In the genomic region with DNA sequence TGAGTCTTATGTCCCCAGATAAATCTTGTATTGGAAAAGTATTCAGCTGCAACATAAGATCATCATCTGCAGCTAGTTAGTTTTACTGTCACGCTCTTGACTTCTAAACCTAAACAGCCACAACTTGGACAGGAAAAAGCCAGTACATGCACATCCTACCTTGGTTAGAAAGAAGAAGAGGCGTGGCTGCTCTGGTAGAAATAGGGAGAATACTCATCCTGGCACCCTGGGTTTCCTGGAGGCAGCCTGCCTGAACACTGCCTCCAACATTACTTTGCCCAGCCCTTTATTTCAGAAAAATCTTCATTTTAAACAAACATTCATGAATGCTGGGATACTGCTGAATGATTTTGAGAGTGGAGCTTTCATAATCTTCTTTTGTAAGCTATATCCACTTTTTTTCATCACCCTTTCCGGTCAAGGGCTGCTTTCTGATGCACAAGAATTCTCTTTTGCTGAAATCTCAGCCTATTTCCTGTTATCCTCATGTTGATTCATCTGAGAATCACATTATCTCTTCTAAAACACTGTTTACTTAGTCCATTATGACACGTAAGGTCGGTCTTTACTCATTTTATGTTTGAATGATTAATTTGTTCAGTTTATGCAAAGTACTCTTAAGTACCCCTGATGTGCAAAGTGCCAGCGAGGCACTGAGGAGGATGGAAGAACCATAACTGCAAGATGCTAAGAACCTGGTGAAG, we compare ENCODE assay signal across 12 cellular contexts. TPM values are rescaled to one million over a fixed set of nuclear protein-coding genes. Genes with fewer than 3 reads are reported as not detected.
DNase-seq lines count a peak whose midpoint lies in the region; ATAC-seq, FAIRE-seq and TF ChIP-seq lines count a peak whose summit lies in the region.
"Had no signal": no experiment of that assay in that cellular context is flagged by ENCODE, and none has a peak within 500 bp of the region (broad histone marks: within the 10 kb centered on the region; RNA-seq: fewer than 3 reads in every experiment).

No MANE protein-coding gene starts in this region.

- FAIRE-seq in urothelium cell line (lab: Jason Lieb, UNC) = no peak
- FAIRE-seq: TTC549 had no signal

- CTCF ChIA-PET in AG04450 (lab: Charles Lee) = interaction anchor here (0.7 to 1.6 kb wide), 4 partner anchors 16 to 313 kb away, joined by 3 to 4 read pairs (median 3); no protein-coding TSS in a partner anchor

- H3K27me3 ChIP-seq in AG04450 (ENCODE audit: control insufficient read depth, insufficient read depth, low read length) (no peaks in the 10 kb centered on the region), SJCRH30 (no peaks in the 10 kb centered on the region), esophagus (ENCODE audit: control insufficient read depth in 1 of 2, insufficient read depth in 2 of 2, low read length in 2 of 2) (no peaks in the 10 kb centered on the region), osteoblast (ENCODE audit: insufficient read depth, low read length) (no peaks in the 10 kb centered on the region), GM23338 (ENCODE audit: insufficient read depth) (no peaks in the 10 kb centered on the region)
- H3K27me3 ChIP-seq: BLaER1 treated with 17β-estradiol and CSF1 and Interleukin-3, amounts not matched to agents 10 nM and 100 nM had no signal

- TF ChIP-seq CTCF in AG04450 (IDR thresholded peaks at IDR 0.05; ENCODE audit: low read depth, low read length) = no peak
- TF ChIP-seq CTCF in osteoblast (IDR thresholded peaks at IDR 0.05; ENCODE audit: extremely low read depth, low read depth, low read length) = no peak
- no peak for TF ChIP-seq CTCF in GM23338 (conservative IDR thresholded peaks at IDR 0.05; ENCODE audit: low read depth in 2 of 2)

- H3K9me3 ChIP-seq in AG04450 (ENCODE audit: control insufficient read depth, insufficient read depth, low read length) (no peaks in the 10 kb centered on the region; the same call in 1 of the 2 replicates), SJCRH30 (replicated peaks) (no peaks in the 10 kb centered on the region), esophagus (ENCODE audit: control insufficient read depth in 2 of 2, insufficient read depth in 1 of 2, low read depth in 1 of 2, low read length in 1 of 2) (no peaks in the 10 kb centered on the region), osteoblast (ENCODE audit: low read depth, low read length) (no peaks in the 10 kb centered on the region)

- H3K27me3 Mint-ChIP-seq in GM23338 (ENCODE audit: insufficient read depth, low read depth, poor library complexity) = peaks cover 2% of the 10 kb centered on the region

- no peak overlapping the region for H3K4me3 Mint-ChIP-seq in GM23338
- H3K4me3 Mint-ChIP-seq: naive B cell had no signal

- H3K4me2 ChIP-seq in osteoblast (ENCODE audit: insufficient read depth, low read length) (peak overlapping the region; percentile 80), GM23338 (no peak overlapping the region)

- H3K9me3 Mint-ChIP-seq in GM23338 = peaks cover 16% of the 10 kb centered on the region
- H3K9me3 Mint-ChIP-seq: activated T-helper 2 cell treated with anti-CD3 and anti-CD28 coated beads, Interferon-gamma antibody, Interleukin-2, Interleukin-4, amounts not matched to agents 10 μg/mL and 5 μg/mL and 100 μg/mL, durations not matched to agents 14 hours and 24 hours and 36 hours had no signal

- H3K27ac Mint-ChIP-seq in GM23338 = no peak overlapping the region
- H3K27ac Mint-ChIP-seq: activated T-helper 2 cell treated with anti-CD3 and anti-CD28 coated beads, Interferon-gamma antibody, Interleukin-2, Interleukin-4, amounts not matched to agents 10 μg/mL and 5 μg/mL and 100 μg/mL, durations not matched to agents 14 hours and 24 hours and 36 hours had no signal

- peaks cover 16% of the 10 kb centered on the region for H3K36me3 Mint-ChIP-seq in GM23338 (ENCODE audit: low read depth)

- ATAC-seq in GM21576 (IDR thresholded peaks at IDR 0.05; ENCODE audit: unreplicated experiment) = no peak
- ATAC-seq in GM23338 = no peak
- ATAC-seq in GM18861 (IDR thresholded peaks at IDR 0.05; ENCODE audit: unreplicated experiment) = no peak

- H2AFZ ChIP-seq in osteoblast (ENCODE audit: low read length) (no peak overlapping the region), GM23338 (no peak overlapping the region)

- peak overlapping the region; percentile 85 for H3K27ac ChIP-seq in AG04450 (ENCODE audit: low read depth, low read length)
- peak overlapping the region; percentile 95 for H3K27ac ChIP-seq in SJCRH30
- peak overlapping the region; percentile 45 to 48 for H3K27ac ChIP-seq in esophagus (ENCODE audit: low read depth in 2 of 2, low read length in 1 of 2)
- peak overlapping the region; percentile 97 for H3K27ac ChIP-seq in osteoblast (ENCODE audit: low read depth, low read length)
- H3K27ac ChIP-seq in GM23338 (ENCODE audit: low read depth) = no peak overlapping the region

- no peak overlapping the region for H3K4me3 ChIP-seq in AG04450 (ENCODE audit: low read depth, low read length)
- no peak overlapping the region for H3K4me3 ChIP-seq in SJCRH30
- no peak overlapping the region for H3K4me3 ChIP-seq in esophagus (ENCODE audit: low read depth in 1 of 2, low read length in 2 of 2)
- H3K4me3 ChIP-seq in osteoblast (ENCODE audit: insufficient read depth, low read length) = peak overlapping the region; percentile 54
- H3K4me3 ChIP-seq in GM23338 = no peak overlapping the region
- H3K4me3 ChIP-seq: BLaER1 treated with 17β-estradiol and CSF1 and Interleukin-3, amounts not matched to agents 10 nM and 100 nM had no signal

- H3K79me2 ChIP-seq in osteoblast (ENCODE audit: insufficient read depth, low read length) (peaks cover 80% of the 10 kb centered on the region), GM23338 (replicated peaks; ENCODE audit: insufficient read depth) (no peaks in the 10 kb centered on the region)

- no peaks in the 10 kb centered on the region for H3F3A ChIP-seq in GM23338 (replicated peaks; ENCODE audit: low read depth)

- H3K36me3 ChIP-seq in SJCRH30 (peaks cover 13% of the 10 kb centered on the region), esophagus (ENCODE audit: control insufficient read depth in 2 of 2, insufficient read depth in 2 of 2, low read length in 1 of 2) (no peaks in the 10 kb centered on the region), osteoblast (ENCODE audit: insufficient read depth, low read length) (peaks cover 12% of the 10 kb centered on the region), GM23338 (ENCODE audit: insufficient read depth) (no peaks in the 10 kb centered on the region)
- H3K36me3 ChIP-seq: BLaER1 treated with 17β-estradiol and CSF1 and Interleukin-3, amounts not matched to agents 10 nM and 100 nM had no signal

- H4K20me1 ChIP-seq in osteoblast (ENCODE audit: insufficient read depth, low read length) = no peaks in the 10 kb centered on the region
- H4K20me1 ChIP-seq in GM23338 (replicated peaks; ENCODE audit: insufficient read depth) = no peaks in the 10 kb centered on the region
- H4K20me1 ChIP-seq: BLaER1 treated with 17β-estradiol and CSF1 and Interleukin-3, amounts not matched to agents 10 nM and 100 nM had no signal

- H3K4me1 ChIP-seq in SJCRH30 (peaks cover 40% of the 10 kb centered on the region), esophagus (ENCODE audit: control insufficient read depth in 2 of 2, insufficient read depth in 2 of 2, low read length in 1 of 2) (peaks cover 0 to 4% of the 10 kb centered on the region in 2 donors), osteoblast (ENCODE audit: insufficient read depth, low read length) (peaks cover 66% of the 10 kb centered on the region), GM23338 (ENCODE audit: insufficient read depth) (peaks cover 22% of the 10 kb centered on the region)

- peaks cover 32% of the 10 kb centered on the region for H3K4me1 Mint-ChIP-seq in GM23338

- H3K9me2 ChIP-seq in GM23338 (ENCODE audit: insufficient read depth) = 0 out of 2 replicates have a peak, but pooled peaks cover 4% of the 10 kb centered on the region

- 43 to 44% methylated on average over 6 of the region's 6 CpGs for WGBS in esophagus, 2 donors

- DNase-seq in AG04450 (ENCODE audit: low read depth, low spot score) (no peak), SJCRH30 (peak in 1 of 2 experiments; percentile 67), osteoblast (ENCODE audit: insufficient read length, low spot score, missing footprints) (peak; percentile 58), urothelium cell line (ENCODE audit: low spot score) (no peak), GM23338 (ENCODE audit: low spot score) (no peak)
- DNase-seq: naive B cell had no signal

- POLR2A ChIA-PET in AG04450 (lab: Yijun Ruan, JAX) = interaction anchor here (0.7 kb wide), 1 partner anchor 21 kb away, joined by 5 read pairs; no protein-coding TSS in a partner anchor

RNA-seq across cellular contexts. Expression of a gene that starts 55.2 kb away (rescaled TPM):
- polyA plus RNA-seq in AG04450 (2011; rRNA removed) = 27.7 and 28.4 TPM in 2 replicates
- polyA minus RNA-seq in AG04450 (2011; rRNA and poly(A)+ RNA removed) = 135 and 154 TPM in 2 replicates
- total RNA-seq in SJCRH30 (2014; rRNA removed; shearing (Covaris generic)) = 29.1 and 35.1 TPM in 2 replicates
- 1 to 10 TPM; 1.6 to 3.0 TPM for polyA plus RNA-seq in esophagus
- 28.2 and 28.3 TPM in 2 replicates for total RNA-seq in osteoblast
- 2.9 and 5.2 TPM in 2 replicates for total RNA-seq in GM23338 (2014; rRNA removed; shearing (Covaris generic))
- 0.99 and 3.2 TPM in 2 replicates for polyA plus RNA-seq in GM23338 (2016; fragmentation: Nextera tagmentation; extraction: Ambion mirVana)
